10 cellular contexts compared by ENCODE assay signal in genomic region chr2:232316382-232317190, GRCh38.
DNase-seq lines count a peak whose midpoint lies in the region; ATAC-seq and TF ChIP-seq lines count a peak whose summit lies in the region.
"Had no signal": no experiment of that assay in that cellular context is flagged by ENCODE, and none has a peak within 500 bp of the region (broad histone marks: within the 10 kb centered on the region; RNA-seq: fewer than 3 reads in every experiment).

No MANE protein-coding gene starts in this region.

- peak overlapping the region; percentile 8 to 43 for H3K27ac ChIP-seq in uterus

- no peaks in the 10 kb centered on the region for H3K4me1 ChIP-seq in uterus

- peaks cover 92% of the 10 kb centered on the region for H3K4me1 Mint-ChIP-seq in activated naive CD4-positive, alpha-beta T cell treated with anti-CD3 and anti-CD28 coated beads, Interleukin-2, amount 10 ng/mL, durations not matched to agents 7 days and 5 days
- H3K4me1 Mint-ChIP-seq in central memory CD8-positive, alpha-beta T cell = peaks cover 68% of the 10 kb centered on the region
- H3K4me1 Mint-ChIP-seq in naive B cell = peaks cover 25 to 31% (median 28%) of the 10 kb centered on the region in 3 donors

- in situ Hi-C loops in GM13976 (cut with MboI; ENCODE audit: low sequenced_read_pairs, unreplicated experiment) = loop anchor here (10.0 kb wide), 1 partner anchor 392 kb away; the partner anchor contains the start of gene NPPC

- H3K9me3 Mint-ChIP-seq in activated naive CD4-positive, alpha-beta T cell treated with anti-CD3 and anti-CD28 coated beads, Interleukin-2, amount 10 ng/mL, durations not matched to agents 7 days and 5 days = peaks cover 17% of the 10 kb centered on the region
- H3K9me3 Mint-ChIP-seq in central memory CD8-positive, alpha-beta T cell = no peaks in the 10 kb centered on the region
- peaks cover 0 to 25% (median 20%) of the 10 kb centered on the region in 7 donors for H3K9me3 Mint-ChIP-seq in naive B cell

- peaks cover 37% of the 10 kb centered on the region for H3K36me3 Mint-ChIP-seq in activated naive CD4-positive, alpha-beta T cell treated with anti-CD3 and anti-CD28 coated beads, Interleukin-2, amount 10 ng/mL, durations not matched to agents 7 days and 5 days
- H3K36me3 Mint-ChIP-seq in central memory CD8-positive, alpha-beta T cell (ENCODE audit: insufficient read depth) = peaks cover 7% of the 10 kb centered on the region
- peaks cover 10 to 21% of the 10 kb centered on the region in 2 donors for H3K36me3 Mint-ChIP-seq in naive B cell

- CTCF ChIA-PET in activated naive CD4-positive, alpha-beta T cell treated with anti-CD3 and anti-CD28 coated beads, Interleukin-2, amount 10 ng/mL, durations not matched to agents 7 days and 5 days (lab: Charles Lee) = interaction anchor here (1.3 to 3.5 kb wide), 4 partner anchors 11 to 390 kb away, joined by 3 to 31 read pairs (median 4); partner anchors contain the start of gene NPPC

- intact Hi-C loops in uterus (cut with DNase I; ENCODE audit: low total_unique reads) = no loop called here

- peak overlapping the region; percentile 96 for H3K27ac Mint-ChIP-seq in activated naive CD4-positive, alpha-beta T cell treated with anti-CD3 and anti-CD28 coated beads, Interleukin-2, amount 10 ng/mL, durations not matched to agents 7 days and 5 days
- H3K27ac Mint-ChIP-seq in central memory CD8-positive, alpha-beta T cell (ENCODE audit: low read depth) = peak overlapping the region; percentile 94
- peak overlapping the region; percentile 36 to 83 (median 73) for H3K27ac Mint-ChIP-seq in naive B cell

- H3K27me3 Mint-ChIP-seq in activated naive CD4-positive, alpha-beta T cell treated with anti-CD3 and anti-CD28 coated beads, Interleukin-2, amount 10 ng/mL, durations not matched to agents 7 days and 5 days = no peaks in the 10 kb centered on the region
- H3K27me3 Mint-ChIP-seq in central memory CD8-positive, alpha-beta T cell = no peaks in the 10 kb centered on the region
- no peaks in the 10 kb centered on the region for H3K27me3 Mint-ChIP-seq in naive B cell

- no peak for TF ChIP-seq POLR2A in uterus (IDR thresholded peaks at IDR 0.05)

- peak overlapping the region; percentile 12 for H3K4me3 Mint-ChIP-seq in activated naive CD4-positive, alpha-beta T cell treated with anti-CD3 and anti-CD28 coated beads, Interleukin-2, amount 10 ng/mL, durations not matched to agents 7 days and 5 days
- peak overlapping the region; percentile 65 for H3K4me3 Mint-ChIP-seq in central memory CD8-positive, alpha-beta T cell
- H3K4me3 Mint-ChIP-seq in naive B cell = peak overlapping the region in 3 of 8 donors; percentile 6 to 71 (median 35)

- no peaks in the 10 kb centered on the region for H3K36me3 ChIP-seq in uterus

- peak; percentile 20 for DNase-seq in activated naive CD4-positive, alpha-beta T cell treated with anti-CD3 and anti-CD28 coated beads, Interleukin-2, amount 10 ng/mL, durations not matched to agents 7 days and 5 days
- DNase-seq in activated naive CD4-positive, alpha-beta T cell treated with anti-CD3 and anti-CD28 coated beads, Interleukin-2, amount 50 U/mL, for 16 hours = no peak
- DNase-seq in central memory CD8-positive, alpha-beta T cell (ENCODE audit: low spot score in 2 of 2) = no peak
- no peak for DNase-seq in naive B cell
- DNase-seq in uterus = no peak
- DNase-seq in NCI-H524 (lab: John Stamatoyannopoulos, UW) = no peak
- DNase-seq in COLO668 (lab: John Stamatoyannopoulos, UW; ENCODE audit: unreplicated experiment) = no peak
- no peak for DNase-seq in GM13976 (ENCODE audit: low spot score)
- DNase-seq: kidney glomerular epithelial cell, NCI-H146 had no signal

- peaks cover 0 to 4% of the 10 kb centered on the region in 2 donors for H3K9me3 ChIP-seq in uterus

- H3K27me3 ChIP-seq in uterus = no peaks in the 10 kb centered on the region

- TF ChIP-seq CTCF in uterus (IDR thresholded peaks at IDR 0.05) (no peak), GM13976 (IDR thresholded peaks at IDR 0.05; ENCODE audit: borderline replicate concordance, control extremely low read depth, extremely low read depth, insufficient read depth, missing control alignments) (no peak)

- H3K4me3 ChIP-seq in uterus = no peak overlapping the region

- ATAC-seq in central memory CD8-positive, alpha-beta T cell (replicated peaks; ENCODE audit: extremely low read depth, poor library complexity, severe bottlenecking) = no peak
- no peak for ATAC-seq in naive B cell (ENCODE audit: low read depth in 2 of 2)
